In genomic region chr16:22183901-22184614, GRCh38 we compare ENCODE assay signal across 14 cellular contexts. TPM values are rescaled to one million over a fixed set of nuclear protein-coding genes. Genes with fewer than 3 reads are reported as not detected.
DNase-seq lines count a peak whose midpoint lies in the region; ATAC-seq, FAIRE-seq and TF ChIP-seq lines count a peak whose summit lies in the region.
"Had no signal": no experiment of that assay in that cellular context is flagged by ENCODE, and none has a peak within 500 bp of the region (broad histone marks: within the 10 kb centered on the region; RNA-seq: fewer than 3 reads in every experiment).

No MANE protein-coding gene starts in this region.

- H3K9me3 ChIP-seq in HepG2 (ENCODE audit: low read length) = no peaks in the 10 kb centered on the region
- H3K9me3 ChIP-seq in right lobe of liver = no peaks in the 10 kb centered on the region

- ATAC-seq in HepG2 (peak; percentile 78), right lobe of liver (no peak)
- ATAC-seq: stimulated activated effector memory CD8-positive, alpha-beta T cell treated with anti-CD3 and anti-CD28 coated beads, Interleukin-12 subunit alpha, Interleukin-12 subunit beta, amount 100 ng/mL, for 72 hours had no signal

- TF ChIP-seq POLR2A in HepG2 (IDR thresholded peaks at IDR 0.05; ENCODE audit: insufficient read depth in 1 of 2, low read depth in 2 of 2, low read length in 2 of 2) (no peak), right lobe of liver (IDR thresholded peaks at IDR 0.05) (no peak)

- no peak overlapping the region for H3K4me3 ChIP-seq in HepG2 (replicated peaks in 1 of 3; ENCODE audit: insufficient read depth in 1 of 3, low read depth in 2 of 3, low read length in 3 of 3)
- H3K4me3 ChIP-seq in right lobe of liver = no peak overlapping the region

- peak; percentile 35; the same call in 1 of the 2 replicates for TF ChIP-seq RAD21 in HepG2 (CRISPR knock-in tag; IDR thresholded peaks at IDR 0.05)

- no peak overlapping the region for H2AFZ ChIP-seq in HepG2 (ENCODE audit: low read length)

- peak; percentile 66 for FAIRE-seq in HepG2 (lab: Jason Lieb, UNC)
- FAIRE-seq: H54 had no signal

- H3K9ac ChIP-seq in HepG2 (ENCODE audit: insufficient read depth, low read depth, low read length) = no peak overlapping the region

- H3K36me3 Mint-ChIP-seq in type B pancreatic cell = no peaks in the 10 kb centered on the region
- H3K36me3 Mint-ChIP-seq: stimulated activated effector memory CD8-positive, alpha-beta T cell treated with anti-CD3 and anti-CD28 coated beads, Interleukin-12 subunit alpha, Interleukin-12 subunit beta, amount 100 ng/mL, for 72 hours had no signal

- CTCF ChIA-PET in HepG2 (lab: Yijun Ruan, JAX; ENCODE audit: low intra/inter-chr PET ratio, low total read pairs) = interaction anchor here (0.8 to 1.3 kb wide), 3 partner anchors 42 to 116 kb away, joined by 3 to 4 read pairs (median 3); no protein-coding TSS in a partner anchor

- no peaks in the 10 kb centered on the region for H4K20me1 ChIP-seq in HepG2 (ENCODE audit: insufficient read depth, low read length)

- H3K4me2 ChIP-seq in HepG2 (ENCODE audit: low read depth, low read length) = no peak overlapping the region

- BruUV-seq in HepG2 (replicated peaks; lab: Mats Ljungman, UMichigan) = no TSS peak

- no peak overlapping the region for H3K27ac ChIP-seq in HepG2 (ENCODE audit: extremely low read length, insufficient read depth, low read length)
- no peak overlapping the region for H3K27ac ChIP-seq in right lobe of liver

- peaks cover 18% of the 10 kb centered on the region for H3K4me1 ChIP-seq in HepG2 (ENCODE audit: insufficient read depth, low read length)
- H3K4me1 ChIP-seq in right lobe of liver = peaks cover 0 to 7% (median 0%) of the 10 kb centered on the region in 4 donors

- peaks cover 7% of the 10 kb centered on the region for H3K4me1 Mint-ChIP-seq in type B pancreatic cell (ENCODE audit: unreplicated experiment)

- no peak overlapping the region for H3K27ac Mint-ChIP-seq in type B pancreatic cell
- H3K27ac Mint-ChIP-seq: activated T-cell treated with anti-CD3 and anti-CD28 coated beads, Interleukin-2, amount 50 U/mL, for 24 hours had no signal

- no peaks in the 10 kb centered on the region for H3K9me3 Mint-ChIP-seq in type B pancreatic cell
- H3K9me3 Mint-ChIP-seq: activated T-cell treated with anti-CD3 and anti-CD28 coated beads, Interleukin-2, amount 50 U/mL, for 24 hours; stimulated activated effector memory CD8-positive, alpha-beta T cell treated with anti-CD3 and anti-CD28 coated beads, Interleukin-12 subunit alpha, Interleukin-12 subunit beta, amount 100 ng/mL, for 72 hours had no signal

- in situ Hi-C loops in HepG2 (cut with HindIII; ENCODE audit: extremely low pct_ligation_motif_present, low pct_unique_long_range_greater_than_20kb) = no loop called here

- peaks cover 14% of the 10 kb centered on the region for H3K27me3 Mint-ChIP-seq in type B pancreatic cell
- H3K27me3 Mint-ChIP-seq: activated T-cell treated with anti-CD3 and anti-CD28 coated beads, Interleukin-2, amount 50 U/mL, for 24 hours had no signal

- H3K4me3 Mint-ChIP-seq in type B pancreatic cell = no peak overlapping the region
- H3K4me3 Mint-ChIP-seq: activated T-cell treated with anti-CD3 and anti-CD28 coated beads, Interleukin-2, amount 50 U/mL, for 24 hours; stimulated activated effector memory CD8-positive, alpha-beta T cell treated with anti-CD3 and anti-CD28 coated beads, Interleukin-12 subunit alpha, Interleukin-12 subunit beta, amount 100 ng/mL, for 72 hours had no signal

- H3K27me3 ChIP-seq in HepG2 (ENCODE audit: control insufficient read depth in 1 of 2, insufficient read depth in 2 of 2, low read length in 2 of 2) (peaks cover 0 to 3% of the 10 kb centered on the region in 2 experiments; a peak in 1 of 5 replicates), right lobe of liver (no peaks in the 10 kb centered on the region)

- DNase-seq in HepG2 (ENCODE audit: low spot score) = no peak
- no peak for DNase-seq in right lobe of liver
- peak; percentile 61 for DNase-seq in NAMALWA (ENCODE audit: low spot score)
- peak; percentile 13 for DNase-seq in dermis blood vessel endothelial cell
- no peak for DNase-seq in type B pancreatic cell (ENCODE audit: extremely low spot score, unreplicated experiment)
- no peak for DNase-seq in MV-4-11 (lab: John Stamatoyannopoulos, UW)
- no peak for DNase-seq in ecto neural progenitor cell (ENCODE audit: low spot score)
- no peak for DNase-seq in NCI-H128 (lab: John Stamatoyannopoulos, UW; ENCODE audit: unreplicated experiment)
- DNase-seq: activated T-cell treated with anti-CD3 and anti-CD28 coated beads, Interleukin-2, amount 50 U/mL, for 24 hours; central memory CD4-positive, alpha-beta T cell; hippocampal formation; NCI-H2081 treated with DMSO at 0.1 percent for 48 hours had no signal

- POLR2A ChIA-PET in HepG2 (lab: Yijun Ruan, JAX) = no interaction called here

- intact Hi-C loops in HepG2 (cut with micrococcal nuclease; ENCODE audit: unreplicated experiment) = no loop called here
- intact Hi-C loops in right lobe of liver (cut with DNase I) = loop anchor here in 1 of 2 donors (10.0 kb wide), 1 partner anchor 179 kb away; the partner anchor contains the start of genes MOSMO and PDZD9

- no peaks in the 10 kb centered on the region for H3K79me2 ChIP-seq in HepG2 (ENCODE audit: insufficient read depth, low read length)

- no peak for TF ChIP-seq EP300 in HepG2 (IDR thresholded peaks at IDR 0.05; ENCODE audit: low read depth in 2 of 2, low read length in 2 of 2)
- TF ChIP-seq EP300 in HepG2 (CRISPR knock-in tag; IDR thresholded peaks at IDR 0.05; ENCODE audit: borderline replicate concordance) = no peak

- TF ChIP-seq CTCF in HepG2 (CRISPR knock-in tag; IDR thresholded peaks at IDR 0.05) = peak; percentile 72
- TF ChIP-seq CTCF in right lobe of liver (IDR thresholded peaks at IDR 0.05) = no peak
- TF ChIP-seq CTCF in type B pancreatic cell (conservative IDR thresholded peaks at IDR 0.05) = peak; percentile 48

- 72% methylated on average over 11 of the region's 11 CpGs for WGBS in HepG2 (ENCODE audit: low lambda C conversion rate)
- WGBS in right lobe of liver (ENCODE audit: insufficient coverage, low coverage, low lambda C conversion rate, missing lambda C conversion rate) = 67% methylated on average over 7 of the region's 11 CpGs

- H3K36me3 ChIP-seq in HepG2 (replicated peaks in 1 of 2; ENCODE audit: control insufficient read depth in 1 of 2, insufficient read depth in 2 of 2, low read length in 2 of 2) (no peaks in the 10 kb centered on the region), right lobe of liver (no peaks in the 10 kb centered on the region)

RNA-seq across cellular contexts. Expression of gene SDR42E2, which starts 21.8 kb away (rescaled TPM):
- total RNA-seq in HepG2 (2016; rRNA removed; fragmentation: Illumina TruSeq; extraction: Trizol) = 0.11 TPM in 1 of 2 replicates, not detected in the other
- total RNA-seq in HepG2 (2016; cell fraction: cytosol; rRNA removed; fragmentation: Illumina TruSeq; extraction: Trizol; ENCODE audit: low read depth) = 0.44 and 0.71 TPM in 2 replicates
- 0.13 TPM in 1 of 2 replicates, not detected in the other for total RNA-seq in HepG2 (2016; cell fraction: insoluble cytoplasmic fraction; rRNA removed; fragmentation: Illumina TruSeq; extraction: Trizol)
- 0.17 and 0.28 TPM in 2 replicates for total RNA-seq in HepG2 (2016; cell fraction: membrane; rRNA removed; fragmentation: Illumina TruSeq; extraction: Trizol)
- 0.37 and 0.60 TPM in 2 replicates for total RNA-seq in HepG2 (2016; cell fraction: nucleus; rRNA removed; fragmentation: Illumina TruSeq; extraction: Trizol)
- polyA plus RNA-seq in HepG2 (2011; rRNA removed) = 0.05 TPM in 1 of 2 replicates, not detected in the other
- not detected in 2 replicates for polyA plus RNA-seq in HepG2 (2011; cell fraction: cytosol; rRNA removed)
- polyA plus RNA-seq in HepG2 (2011; cell fraction: nucleus; rRNA removed) = 0.07 and 0.10 TPM in 2 replicates
- polyA plus RNA-seq in HepG2 (2012) = 0.17 and 0.23 TPM in 2 replicates
- 0.05 and 0.08 TPM in 2 replicates for polyA plus RNA-seq in HepG2 (2016; cell fraction: cytosol; fragmentation: Illumina TruSeq; extraction: Trizol; ENCODE audit: low read depth)
- not detected in 2 replicates for polyA plus RNA-seq in HepG2 (2016; cell fraction: insoluble cytoplasmic fraction; fragmentation: Illumina TruSeq; extraction: Trizol; ENCODE audit: low read depth)
- 0.07 TPM in 1 of 2 replicates, not detected in the other for polyA plus RNA-seq in HepG2 (2016; cell fraction: membrane; fragmentation: Illumina TruSeq; extraction: Trizol; ENCODE audit: low read depth)
- polyA plus RNA-seq in HepG2 (2016; cell fraction: nucleus; fragmentation: Illumina TruSeq; extraction: Trizol; ENCODE audit: insufficient read depth, low read depth) = not detected in 2 replicates
- polyA minus RNA-seq in HepG2 (2011; rRNA and poly(A)+ RNA removed; ENCODE audit: low replicate concordance) = 0.05 and 0.14 TPM in 2 replicates
- 0.26 TPM in 1 of 2 replicates, not detected in the other for polyA minus RNA-seq in HepG2 (2011; cell fraction: cytosol; rRNA and poly(A)+ RNA removed)
- polyA minus RNA-seq in HepG2 (2011; cell fraction: nucleus; rRNA and poly(A)+ RNA removed) = 0.50 and 0.77 TPM in 2 replicates
- not detected for total RNA-seq in right lobe of liver
- not detected in 2 replicates for total RNA-seq in dermis blood vessel endothelial cell
- 0.19 TPM in 1 of 2 replicates, not detected in the other for total RNA-seq in type B pancreatic cell (ENCODE audit: low replicate concordance)

RNA-seq across cellular contexts. Expression of gene EEF2K, which starts 22.0 kb away (rescaled TPM):
- 14.3 and 23.8 TPM in 2 replicates for total RNA-seq in HepG2 (2016; rRNA removed; fragmentation: Illumina TruSeq; extraction: Trizol)
- 3.2 and 3.4 TPM in 2 replicates for total RNA-seq in HepG2 (2016; cell fraction: cytosol; rRNA removed; fragmentation: Illumina TruSeq; extraction: Trizol; ENCODE audit: low read depth)
- total RNA-seq in HepG2 (2016; cell fraction: insoluble cytoplasmic fraction; rRNA removed; fragmentation: Illumina TruSeq; extraction: Trizol) = 12.5 and 22.8 TPM in 2 replicates
- total RNA-seq in HepG2 (2016; cell fraction: membrane; rRNA removed; fragmentation: Illumina TruSeq; extraction: Trizol) = 8.3 and 8.6 TPM in 2 replicates
- total RNA-seq in HepG2 (2016; cell fraction: nucleus; rRNA removed; fragmentation: Illumina TruSeq; extraction: Trizol) = 20.0 and 25.8 TPM in 2 replicates
- 20.0 and 22.0 TPM in 2 replicates for polyA plus RNA-seq in HepG2 (2011; rRNA removed)
- 7.4 and 8.9 TPM in 2 replicates for polyA plus RNA-seq in HepG2 (2011; cell fraction: cytosol; rRNA removed)
- 47.8 and 56.1 TPM in 2 replicates for polyA plus RNA-seq in HepG2 (2011; cell fraction: nucleus; rRNA removed)
- polyA plus RNA-seq in HepG2 (2012) = 11.0 and 12.1 TPM in 2 replicates
- polyA plus RNA-seq in HepG2 (2016; cell fraction: cytosol; fragmentation: Illumina TruSeq; extraction: Trizol; ENCODE audit: low read depth) = 1.1 and 1.2 TPM in 2 replicates
- polyA plus RNA-seq in HepG2 (2016; cell fraction: insoluble cytoplasmic fraction; fragmentation: Illumina TruSeq; extraction: Trizol; ENCODE audit: low read depth) = 8.7 and 10.9 TPM in 2 replicates
- polyA plus RNA-seq in HepG2 (2016; cell fraction: membrane; fragmentation: Illumina TruSeq; extraction: Trizol; ENCODE audit: low read depth) = 2.6 and 3.0 TPM in 2 replicates
- 33.2 and 35.2 TPM in 2 replicates for polyA plus RNA-seq in HepG2 (2016; cell fraction: nucleus; fragmentation: Illumina TruSeq; extraction: Trizol; ENCODE audit: insufficient read depth, low read depth)
- 52.0 and 57.8 TPM in 2 replicates for polyA minus RNA-seq in HepG2 (2011; rRNA and poly(A)+ RNA removed; ENCODE audit: low replicate concordance)
- polyA minus RNA-seq in HepG2 (2011; cell fraction: cytosol; rRNA and poly(A)+ RNA removed) = 14.7 and 15.5 TPM in 2 replicates
- polyA minus RNA-seq in HepG2 (2011; cell fraction: nucleus; rRNA and poly(A)+ RNA removed) = 23.9 and 25.6 TPM in 2 replicates
- total RNA-seq in right lobe of liver = 10 to 100 TPM in 5 of 6 experiments, 1 to 10 TPM in 1; 10.0 to 17.5 (median 11.5) TPM
- total RNA-seq in dermis blood vessel endothelial cell = 44.1 and 59.6 TPM in 2 replicates
- 16.2 and 22.5 TPM in 2 replicates for total RNA-seq in type B pancreatic cell (ENCODE audit: low replicate concordance)

Comparison
In these comparisons a context has a peak if more than half of its experiments do, and no peak if none do; other contexts are left out.
1. CTCF ChIP-seq: peak in HepG2 (single experiment) and type B pancreatic cell (single experiment); none in right lobe of liver (0 of 4).
2. DNase-seq: peak in NAMALWA (single experiment) and dermis blood vessel endothelial cell (single experiment); none in HepG2 (single experiment), right lobe of liver (0 of 3), type B pancreatic cell (single experiment), MV-4-11 (single experiment), ecto neural progenitor cell (single experiment) and NCI-H128 (single experiment).